11 cellular contexts compared by ENCODE assay signal in the genomic region with DNA sequence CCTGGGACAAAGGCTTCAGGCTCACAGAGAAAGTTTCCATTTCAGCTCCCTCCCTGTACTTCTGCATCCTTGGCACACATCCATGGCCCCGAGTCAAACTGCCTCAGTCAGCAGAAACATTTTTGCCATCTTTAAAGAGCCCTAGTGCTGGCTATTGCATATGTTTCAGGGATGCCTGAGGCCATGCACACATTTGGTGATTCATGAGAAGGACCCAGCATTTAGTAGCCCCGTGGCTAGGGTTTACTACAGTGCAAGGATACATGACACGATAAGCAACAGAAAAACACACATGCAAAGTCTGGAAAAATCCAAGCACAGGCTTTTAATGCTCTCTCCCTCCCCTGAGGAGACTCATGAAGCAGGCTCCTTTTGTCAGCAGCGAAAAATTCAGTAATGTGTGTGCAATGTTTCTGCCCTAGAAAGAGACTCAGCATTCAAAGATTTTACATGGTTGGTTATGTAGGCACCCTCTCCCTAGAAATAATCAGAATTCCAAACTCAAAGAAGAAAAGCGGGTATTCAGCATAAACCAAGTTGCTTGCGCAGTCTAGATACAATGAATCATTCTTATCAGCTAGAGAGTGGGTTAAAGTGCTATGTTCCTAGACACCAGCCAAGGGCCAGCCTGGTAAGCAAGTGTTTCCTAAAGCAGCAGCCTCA. TPM values are rescaled to one million over a fixed set of nuclear protein-coding genes. Genes with fewer than 3 reads are reported as not detected.
DNase-seq lines count a peak whose midpoint lies in the region; ATAC-seq, FAIRE-seq and TF ChIP-seq lines count a peak whose summit lies in the region.
"Had no signal": no experiment of that assay in that cellular context is flagged by ENCODE, and none has a peak within 500 bp of the region (broad histone marks: within the 10 kb centered on the region; RNA-seq: fewer than 3 reads in every experiment).

No MANE protein-coding gene starts in this region.

- H3K36me3 ChIP-seq in RWPE2 (ENCODE audit: low read depth) (no peaks in the 10 kb centered on the region), ovary (no peaks in the 10 kb centered on the region)

- TF ChIP-seq POLR2A in ovary (IDR thresholded peaks at IDR 0.05), result no peak
- TF ChIP-seq POLR2A in GM12892 (IDR thresholded peaks at IDR 0.05; ENCODE audit: low read depth, low read length), result no peak

- WGBS in ovary, 3 donors, result 13 to 28% (median 21%) methylated on average over 6 of the region's 6 CpGs

- H3K4me3 ChIP-seq in RWPE2 (ENCODE audit: severe bottlenecking) (no peak overlapping the region), fibroblast of mammary gland (ENCODE audit: control insufficient read depth, low read depth, low read length) (no peak overlapping the region), ovary (no peak overlapping the region)

- TF ChIP-seq CTCF in RWPE2 (IDR thresholded peaks at IDR 0.05; ENCODE audit: poor library complexity, severe bottlenecking) (no peak), fibroblast of mammary gland (conservative IDR thresholded peaks at IDR 0.05; ENCODE audit: control insufficient read depth, insufficient read depth, low read depth, low read length) (no peak), ovary (IDR thresholded peaks at IDR 0.05) (no peak)

- H3K27ac ChIP-seq in RWPE2 (ENCODE audit: poor library complexity, severe bottlenecking) (no peak overlapping the region), ovary (no peak overlapping the region)

- peaks cover 6% of the 10 kb centered on the region for H3K4me1 ChIP-seq in RWPE2 (ENCODE audit: insufficient read depth, poor library complexity, severe bottlenecking)
- no peaks in the 10 kb centered on the region for H3K4me1 ChIP-seq in ovary (ENCODE audit: insufficient read depth)

- no peak for TF ChIP-seq EP300 in ovary (IDR thresholded peaks at IDR 0.05)

- intact Hi-C loops in ovary (cut with DNase I), result no loop called here

- H3K27me3 ChIP-seq in RWPE2 (ENCODE audit: insufficient read depth, poor library complexity, severe bottlenecking) (no peaks in the 10 kb centered on the region), ovary (no peaks in the 10 kb centered on the region)

- ATAC-seq in RWPE2 (ENCODE audit: low read depth) (peak; percentile 60; the same call in 2 of the 3 replicates), GM21529 (IDR thresholded peaks at IDR 0.05; ENCODE audit: unreplicated experiment) (no peak)

- DNase-seq in DMS 273 (lab: John Stamatoyannopoulos, UW; ENCODE audit: unreplicated experiment) (peak; percentile 64), RWPE2 (ENCODE audit: low spot score) (no peak), fibroblast of mammary gland (ENCODE audit: low read depth) (peak; percentile 73), ovary (peak; percentile 62 to 82 (median 74)), activated gamma-delta T cell treated with Interleukin-2 at 50 U/mL for 16 hours (no peak), activated T-cell treated with anti-CD3 and anti-CD28 coated beads for 4 hours (no peak), GM12892 (ENCODE audit: insufficient read length) (no peak)
- DNase-seq: activated CD8-positive, alpha-beta memory T cell treated with anti-CD3 and anti-CD28 coated beads for 24 hours; stimulated activated CD4-positive, alpha-beta T cell treated with anti-CD3 and anti-CD28 coated beads, Interleukin-12 subunit alpha, Interleukin-12 subunit beta, amount 100 ng/mL, for 4 hours had no signal

- H3K9me3 ChIP-seq in RWPE2 (ENCODE audit: severe bottlenecking) (no peaks in the 10 kb centered on the region), ovary (peaks cover 0 to under 1% of the 10 kb centered on the region in 2 donors)

- FAIRE-seq in GM12892 (lab: Jason Lieb, UNC), result no peak

RNA-seq across cellular contexts. Expression of a gene that starts 17.6 kb away (rescaled TPM):
- not detected for total RNA-seq in ovary
- not detected for polyA plus RNA-seq in ovary
- polyA plus RNA-seq in GM12892 (2012; ENCODE audit: missing spikeins), result not detected
- polyA plus RNA-seq: liver had no signal

RNA-seq across cellular contexts. Expression of a gene that starts 26.0 kb away (rescaled TPM):
- total RNA-seq in ovary, result 10 to 100 TPM; 34.0 to 46.9 (median 36.6) TPM
- polyA plus RNA-seq in ovary, result 10 to 100 TPM; 31.7 to 52.2 TPM
- polyA plus RNA-seq in GM12892 (2012; ENCODE audit: missing spikeins), result 15.4 TPM

Comparison
In these comparisons a context has a peak if more than half of its experiments do, and no peak if none do; other contexts are left out.
1. DNase-seq: peak in DMS 273 (single experiment), fibroblast of mammary gland (single experiment) and ovary (5 of 5); none in RWPE2 (single experiment), activated gamma-delta T cell treated with Interleukin-2 at 50 U/mL for 16 hours (single experiment), activated T-cell treated with anti-CD3 and anti-CD28 coated beads for 4 hours (single experiment) and GM12892 (single experiment).